15 cellular contexts compared by ENCODE assay signal in the genomic region with DNA sequence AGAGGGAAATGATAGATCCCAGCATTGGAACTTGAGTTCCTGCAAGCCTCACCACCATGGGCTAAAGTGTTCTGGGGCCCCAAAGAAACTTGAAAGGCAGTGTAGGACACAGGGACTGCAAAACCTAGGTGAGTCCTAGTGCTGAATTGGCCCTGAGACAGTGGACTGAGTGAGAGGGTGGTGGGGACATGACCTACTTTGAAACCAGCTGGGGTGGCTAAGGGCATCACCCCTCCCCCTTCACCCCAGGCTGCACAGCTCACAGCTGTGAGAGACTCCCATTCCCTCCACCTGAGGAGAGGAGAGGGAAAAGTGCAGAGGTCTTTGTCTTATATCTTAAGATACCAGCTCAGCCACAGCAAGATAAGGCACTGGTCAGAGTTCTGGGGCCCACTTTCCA.
A peak's percentile ranks its signal among the peaks of the same experiment; 100 is the strongest.
DNase-seq lines count a peak whose midpoint lies in the region; ATAC-seq and TF ChIP-seq lines count a peak whose summit lies in the region.
"Had no signal": no experiment of that assay in that cellular context is flagged by ENCODE, and none has a peak within 500 bp of the region (broad histone marks: within the 10 kb centered on the region; RNA-seq: fewer than 3 reads in every experiment).

No MANE protein-coding gene starts in this region.

- H3K9me2 ChIP-seq in GM23338 (ENCODE audit: insufficient read depth), result peaks cover 3% of the 10 kb centered on the region; the same call in 1 of the 2 replicates

- H3K4me2 ChIP-seq in GM23338, result no peak overlapping the region
- H3K4me2 ChIP-seq: BLaER1 treated with 17β-estradiol and CSF1 and Interleukin-3, amounts not matched to agents 10 nM and 100 nM had no signal

- H4K20me1 ChIP-seq in GM23338 (replicated peaks; ENCODE audit: insufficient read depth), result no peaks in the 10 kb centered on the region

- peak; percentile 10 for ATAC-seq in activated naive CD8-positive, alpha-beta T cell treated with anti-CD3 and anti-CD28 coated beads, Interleukin-2, amount 50 U/mL, for 24 hours
- ATAC-seq in GM23338, result peak; percentile 61
- ATAC-seq in activated CD8-positive, alpha-beta T cell treated with anti-CD3 and anti-CD28 coated beads, Interleukin-2, amount 10 ng/mL, durations not matched to agents 7 days and 5 days, result no peak
- no peak for ATAC-seq in GM21825 (IDR thresholded peaks at IDR 0.05; ENCODE audit: unreplicated experiment)

- peaks cover 40% of the 10 kb centered on the region for H3K36me3 Mint-ChIP-seq in activated naive CD8-positive, alpha-beta T cell treated with anti-CD3 and anti-CD28 coated beads, Interleukin-2, amount 50 U/mL, for 24 hours (ENCODE audit: low read depth)
- peaks cover 36% of the 10 kb centered on the region for H3K36me3 Mint-ChIP-seq in activated naive CD8-positive, alpha-beta T cell treated with anti-CD3 and anti-CD28 coated beads for 36 hours
- H3K36me3 Mint-ChIP-seq in GM23338 (ENCODE audit: low read depth), result peaks cover 45% of the 10 kb centered on the region
- H3K36me3 Mint-ChIP-seq in activated CD8-positive, alpha-beta T cell treated with anti-CD3 and anti-CD28 coated beads, Interleukin-2, amount 10 ng/mL, durations not matched to agents 7 days and 5 days (ENCODE audit: low read depth), result peaks cover 40% of the 10 kb centered on the region

- no peak overlapping the region for H3K27ac ChIP-seq in GM23338 (ENCODE audit: low read depth)
- H3K27ac ChIP-seq: BLaER1 treated with 17β-estradiol and CSF1 and Interleukin-3, amounts not matched to agents 10 nM and 100 nM had no signal

- CTCF ChIA-PET in activated CD8-positive, alpha-beta T cell treated with anti-CD3 and anti-CD28 coated beads, Interleukin-2, amount 10 ng/mL, durations not matched to agents 7 days and 5 days (lab: Charles Lee), result interaction anchor here (1.3 kb wide), 1 partner anchor 20 kb away, joined by 3 read pairs; no protein-coding TSS in a partner anchor

- H2AFZ ChIP-seq in GM23338, result no peak overlapping the region

- no peak overlapping the region for H3K4me3 ChIP-seq in GM23338
- H3K4me3 ChIP-seq: BLaER1 treated with 17β-estradiol and CSF1 and Interleukin-3, amounts not matched to agents 10 nM and 100 nM; HAP-1 had no signal

- POLR2A ChIA-PET in activated CD8-positive, alpha-beta T cell treated with anti-CD3 and anti-CD28 coated beads, Interleukin-2, amount 10 ng/mL, durations not matched to agents 7 days and 5 days (lab: Charles Lee), result no interaction called here

- no peak overlapping the region for H3K27ac Mint-ChIP-seq in activated naive CD8-positive, alpha-beta T cell treated with anti-CD3 and anti-CD28 coated beads, Interleukin-2, amount 50 U/mL, for 24 hours
- no peak overlapping the region for H3K27ac Mint-ChIP-seq in activated naive CD8-positive, alpha-beta T cell treated with anti-CD3 and anti-CD28 coated beads for 36 hours
- no peak overlapping the region for H3K27ac Mint-ChIP-seq in GM23338
- peak overlapping the region; percentile 43 for H3K27ac Mint-ChIP-seq in activated CD8-positive, alpha-beta T cell treated with anti-CD3 and anti-CD28 coated beads, Interleukin-2, amount 10 ng/mL, durations not matched to agents 7 days and 5 days

- no peaks in the 10 kb centered on the region for H3K79me2 ChIP-seq in GM23338 (replicated peaks; ENCODE audit: insufficient read depth)

- H3K9me3 Mint-ChIP-seq in activated naive CD8-positive, alpha-beta T cell treated with anti-CD3 and anti-CD28 coated beads, Interleukin-2, amount 50 U/mL, for 24 hours, result peaks cover 18% of the 10 kb centered on the region
- peaks cover 14% of the 10 kb centered on the region for H3K9me3 Mint-ChIP-seq in activated naive CD8-positive, alpha-beta T cell treated with anti-CD3 and anti-CD28 coated beads for 36 hours
- H3K9me3 Mint-ChIP-seq in GM23338, result peaks cover 30% of the 10 kb centered on the region
- H3K9me3 Mint-ChIP-seq in activated CD8-positive, alpha-beta T cell treated with anti-CD3 and anti-CD28 coated beads, Interleukin-2, amount 10 ng/mL, durations not matched to agents 7 days and 5 days (ENCODE audit: insufficient read depth), result peaks cover 18% of the 10 kb centered on the region

- no peak overlapping the region for H3K4me3 Mint-ChIP-seq in activated naive CD8-positive, alpha-beta T cell treated with anti-CD3 and anti-CD28 coated beads, Interleukin-2, amount 50 U/mL, for 24 hours
- no peak overlapping the region for H3K4me3 Mint-ChIP-seq in activated naive CD8-positive, alpha-beta T cell treated with anti-CD3 and anti-CD28 coated beads for 36 hours
- H3K4me3 Mint-ChIP-seq in GM23338, result no peak overlapping the region
- H3K4me3 Mint-ChIP-seq in activated CD8-positive, alpha-beta T cell treated with anti-CD3 and anti-CD28 coated beads, Interleukin-2, amount 10 ng/mL, durations not matched to agents 7 days and 5 days, result no peak overlapping the region

- H3K4me1 Mint-ChIP-seq in activated naive CD8-positive, alpha-beta T cell treated with anti-CD3 and anti-CD28 coated beads, Interleukin-2, amount 50 U/mL, for 24 hours, result no peaks in the 10 kb centered on the region
- H3K4me1 Mint-ChIP-seq in activated naive CD8-positive, alpha-beta T cell treated with anti-CD3 and anti-CD28 coated beads for 36 hours, result no peaks in the 10 kb centered on the region
- 0 out of 3 replicates have a peak, but pooled peaks cover 2% of the 10 kb centered on the region for H3K4me1 Mint-ChIP-seq in GM23338
- no peaks in the 10 kb centered on the region for H3K4me1 Mint-ChIP-seq in activated CD8-positive, alpha-beta T cell treated with anti-CD3 and anti-CD28 coated beads, Interleukin-2, amount 10 ng/mL, durations not matched to agents 7 days and 5 days (ENCODE audit: low read depth)

- DNase-seq in activated naive CD8-positive, alpha-beta T cell treated with anti-CD3 and anti-CD28 coated beads, Interleukin-2, amount 50 U/mL, for 24 hours, result no peak
- no peak for DNase-seq in activated naive CD8-positive, alpha-beta T cell treated with anti-CD3 and anti-CD28 coated beads for 36 hours
- no peak for DNase-seq in GM23338 (ENCODE audit: low spot score)
- DNase-seq in activated CD8-positive, alpha-beta T cell treated with anti-CD3 and anti-CD28 coated beads, Interleukin-2, amount 10 ng/mL, durations not matched to agents 7 days and 5 days, result no peak
- peak; percentile 3 to 16 for DNase-seq in lung microvascular endothelial cell (ENCODE audit: low read depth in 2 of 2)
- no peak for DNase-seq in stimulated activated CD4-positive, alpha-beta T cell treated with anti-CD3 and anti-CD28 coated beads, Interleukin-15, amount 100 ng/mL, for 24 hours
- no peak for DNase-seq in T-helper 1 cell
- DNase-seq: DMS 273 treated with DMSO at 0.1 percent for 48 hours, NCI-H187 treated with DMSO at 0.1 percent for 48 hours, NCI-H2171, NCI-H446, NCI-H748 treated with DMSO at 0.1 percent for 48 hours had no signal

- H3K4me1 ChIP-seq in GM23338 (ENCODE audit: insufficient read depth), result no peaks in the 10 kb centered on the region
- H3K4me1 ChIP-seq: HAP-1 had no signal

- no peak for TF ChIP-seq CTCF in GM23338 (conservative IDR thresholded peaks at IDR 0.05; ENCODE audit: low read depth in 2 of 2)

- H3K27me3 ChIP-seq in GM23338 (ENCODE audit: insufficient read depth), result no peaks in the 10 kb centered on the region
- H3K27me3 ChIP-seq: BLaER1 treated with 17β-estradiol and CSF1 and Interleukin-3, amounts not matched to agents 10 nM and 100 nM had no signal

- no peaks in the 10 kb centered on the region for H3K36me3 ChIP-seq in GM23338 (ENCODE audit: insufficient read depth)

- 0 out of 2 replicates have a peak, but pooled peaks cover 2% of the 10 kb centered on the region for H3F3A ChIP-seq in GM23338 (replicated peaks; ENCODE audit: low read depth)

- H3K27me3 Mint-ChIP-seq in activated naive CD8-positive, alpha-beta T cell treated with anti-CD3 and anti-CD28 coated beads, Interleukin-2, amount 50 U/mL, for 24 hours, result no peaks in the 10 kb centered on the region
- H3K27me3 Mint-ChIP-seq in activated naive CD8-positive, alpha-beta T cell treated with anti-CD3 and anti-CD28 coated beads for 36 hours, result no peaks in the 10 kb centered on the region
- H3K27me3 Mint-ChIP-seq in GM23338 (ENCODE audit: insufficient read depth, low read depth, poor library complexity), result peaks cover 6% of the 10 kb centered on the region
- H3K27me3 Mint-ChIP-seq in activated CD8-positive, alpha-beta T cell treated with anti-CD3 and anti-CD28 coated beads, Interleukin-2, amount 10 ng/mL, durations not matched to agents 7 days and 5 days (ENCODE audit: low read depth), result no peaks in the 10 kb centered on the region

TF ChIP-seq in GM23338, 12 proteins besides CTCF, POLR2A, EP300 and RAD21 (continues in another document):
- no peak for TF ChIP-seq ZNF331 (CRISPR knock-in tag; IDR thresholded peaks at IDR 0.05; ENCODE audit: low read depth)
- no peak for TF ChIP-seq NANOG (IDR thresholded peaks at IDR 0.05; ENCODE audit: borderline replicate concordance)
- TF ChIP-seq ETS1 (IDR thresholded peaks at IDR 0.05), result no peak
- TF ChIP-seq CREB1 (CRISPR knock-in tag; IDR thresholded peaks at IDR 0.05; ENCODE audit: low read depth), result no peak
- TF ChIP-seq JUNB (IDR thresholded peaks at IDR 0.05; ENCODE audit: unreplicated experiment), result no peak

Comparison
In these comparisons a context has a peak if more than half of its experiments do, and no peak if none do; other contexts are left out.
1. ATAC-seq: peak in activated naive CD8-positive, alpha-beta T cell treated with anti-CD3 and anti-CD28 coated beads, Interleukin-2, amount 50 U/mL, for 24 hours (single experiment) and GM23338 (single experiment); none in activated CD8-positive, alpha-beta T cell treated with anti-CD3 and anti-CD28 coated beads, Interleukin-2, amount 10 ng/mL, durations not matched to agents 7 days and 5 days (single experiment) and GM21825 (single experiment).
2. DNase-seq: peak in lung microvascular endothelial cell (2 of 2); none in activated naive CD8-positive, alpha-beta T cell treated with anti-CD3 and anti-CD28 coated beads, Interleukin-2, amount 50 U/mL, for 24 hours (single experiment), activated naive CD8-positive, alpha-beta T cell treated with anti-CD3 and anti-CD28 coated beads for 36 hours (single experiment), GM23338 (single experiment), activated CD8-positive, alpha-beta T cell treated with anti-CD3 and anti-CD28 coated beads, Interleukin-2, amount 10 ng/mL, durations not matched to agents 7 days and 5 days (single experiment), stimulated activated CD4-positive, alpha-beta T cell treated with anti-CD3 and anti-CD28 coated beads, Interleukin-15, amount 100 ng/mL, for 24 hours (single experiment) and T-helper 1 cell (0 of 5).